In genomic region chr9:123741214-123741613, GRCh38 we compare ENCODE assay signal across 1 cellular context.
TF ChIP-seq lines count a peak whose summit lies in the region.

No MANE protein-coding gene starts in this region.

TF ChIP-seq in K562, 482 proteins besides CTCF, POLR2A, EP300 and RAD21:
- no peak for TF ChIP-seq UBTF (IDR thresholded peaks at IDR 0.05; ENCODE audit: borderline replicate concordance in 1 of 2, low read depth in 2 of 2, low read length in 2 of 2)
- TF ChIP-seq MCM2 (IDR thresholded peaks at IDR 0.05; ENCODE audit: low read depth) = no peak
- TF ChIP-seq HMBOX1 (IDR thresholded peaks at IDR 0.05) = peak; percentile 65
- TF ChIP-seq MITF (IDR thresholded peaks at IDR 0.05) = no peak
- no peak for TF ChIP-seq MCM7 (IDR thresholded peaks at IDR 0.05)
- peak in 1 of 2 experiments; percentile 62; a peak in 2 of 4 replicates for TF ChIP-seq FOXA3 (CRISPR knock-in tag; conservative IDR thresholded peaks at IDR 0.05 in 1 of 2, IDR thresholded peaks at IDR 0.05 in 1 of 2)
- TF ChIP-seq E2F4 (CRISPR knock-in tag; IDR thresholded peaks at IDR 0.05; ENCODE audit: low read depth) = no peak
- TF ChIP-seq MEIS2 (IDR thresholded peaks at IDR 0.05; ENCODE audit: partially characterized antibody) = peak; percentile 42
- TF ChIP-seq CBFA2T3 (IDR thresholded peaks at IDR 0.05) = no peak
- TF ChIP-seq THRA (IDR thresholded peaks at IDR 0.05) = no peak
- TF ChIP-seq ZNF76 (CRISPR knock-in tag; IDR thresholded peaks at IDR 0.05; ENCODE audit: borderline replicate concordance) = no peak
- TF ChIP-seq CEBPB (tag; IDR thresholded peaks at IDR 0.05) = peak; percentile 35; the same call in 1 of the 2 replicates
- peak; percentile 21; the same call in 1 of the 2 replicates for TF ChIP-seq SPI1 (IDR thresholded peaks at IDR 0.05; ENCODE audit: borderline replicate concordance, low read depth, low read length)
- TF ChIP-seq HES1 (IDR thresholded peaks at IDR 0.05; ENCODE audit: low read depth) = no peak
- TF ChIP-seq SMARCE1 (IDR thresholded peaks at IDR 0.05) = peak; percentile 78; the same call in 1 of the 2 replicates
- no peak for TF ChIP-seq HDAC1 (IDR thresholded peaks at IDR 0.05)
- no peak for TF ChIP-seq CEBPG (CRISPR knock-in tag; IDR thresholded peaks at IDR 0.05)
- TF ChIP-seq CEBPG (tag; conservative IDR thresholded peaks at IDR 0.05 in 1 of 2, IDR thresholded peaks at IDR 0.05 in 1 of 2) = 0 out of 4 replicates have a peak, but pooled peaks of 1 of the 2 experiments have one; percentile 43
TF ChIP-seq in K562: peak in this region for 7.
